27 cellular contexts compared by ENCODE assay signal in genomic region chr12:63362801-63363200, GRCh38.
DNase-seq lines count a peak whose midpoint lies in the region; ATAC-seq, FAIRE-seq and TF ChIP-seq lines count a peak whose summit lies in the region.
"Had no signal": no experiment of that assay in that cellular context is flagged by ENCODE, and none has a peak within 500 bp of the region (broad histone marks: within the 10 kb centered on the region; RNA-seq: fewer than 3 reads in every experiment).

No MANE protein-coding gene starts in this region.

- CTCF ChIA-PET in BJ (lab: Yijun Ruan, JAX): no interaction called here

- H3K4me3 ChIP-seq in BJ (ENCODE audit: low read depth, low read length): no peak overlapping the region
- H3K4me3 ChIP-seq in foreskin fibroblast (ENCODE audit: low read depth in 1 of 2, low read length in 2 of 2): no peak overlapping the region
- H3K4me3 ChIP-seq: ascending aorta, coronary artery, mucosa of descending colon, neural progenitor cell had no signal

- FAIRE-seq in GM19239 (lab: Jason Lieb, UNC): no peak
- FAIRE-seq: endometrium, GM18507, HTR-8/SVneo had no signal

- DNase-seq in BJ (ENCODE audit: low read depth) (peak; percentile 3), HT-29 (ENCODE audit: low spot score) (peak; percentile 31), SW480 (ENCODE audit: low spot score) (peak; percentile 16), foreskin fibroblast (peak; percentile 9 to 29), middle frontal gyrus (ENCODE audit: extremely low spot score, low spot score) (no peak), HuH-7 (ENCODE audit: low spot score) (no peak), GM19239 (ENCODE audit: insufficient read length, low spot score) (no peak)
- DNase-seq: ACHN; activated CD4-positive, alpha-beta memory T cell treated with anti-CD3 and anti-CD28 coated beads, Interleukin-2, amount 10 ng/mL, durations not matched to agents 7 days and 5 days; activated T-cell treated with anti-CD3 and anti-CD28 coated beads, Interleukin-2, amount 50 U/mL, for 4 hours; CD4-positive, alpha-beta T cell; DMS79 treated with DMSO at 0.1 percent for 48 hours; GOT3; Kasumi-1; left ventricle myocardium superior; mucosa of descending colon; NCI-H1436; SIG-M5; stimulated activated CD4-positive, alpha-beta T cell treated with anti-CD3 and anti-CD28 coated beads, Interleukin-12 subunit alpha, Interleukin-12 subunit beta, amount 100 ng/mL, for 4 hours; T-helper 17 cell had no signal

- no peaks in the 10 kb centered on the region; the same call in 1 of the 2 replicates for H3K27me3 ChIP-seq in BJ (ENCODE audit: control insufficient read depth, insufficient read depth, low read length)
- H3K27me3 ChIP-seq: ascending aorta, neural progenitor cell had no signal

- no peaks in the 10 kb centered on the region for H3K36me3 ChIP-seq in BJ (ENCODE audit: control insufficient read depth, insufficient read depth, low read length)
- H3K36me3 ChIP-seq: ascending aorta, neural progenitor cell had no signal

- ATAC-seq in GM21529 (IDR thresholded peaks at IDR 0.05; ENCODE audit: unreplicated experiment): no peak
- ATAC-seq: activated T-cell treated with anti-CD3 and anti-CD28 coated beads, Interleukin-2, amount 50 U/mL, for 4 hours; left ventricle myocardium superior; mucosa of descending colon; T-helper 17 cell had no signal

- POLR2A ChIA-PET in BJ (lab: Charles Lee): no interaction called here

- TF ChIP-seq CTCF in BJ (IDR thresholded peaks at IDR 0.05; ENCODE audit: insufficient read depth, low read depth, low read length): no peak
- no peak for TF ChIP-seq CTCF in foreskin fibroblast (IDR thresholded peaks at IDR 0.05; ENCODE audit: low read depth, low read length)

Comparison
In these comparisons a context has a peak if more than half of its experiments do, and no peak if none do; other contexts are left out.
1. DNase-seq: peak in BJ (single experiment), HT-29 (single experiment), SW480 (single experiment) and foreskin fibroblast (2 of 2); none in middle frontal gyrus (single experiment), HuH-7 (single experiment) and GM19239 (single experiment).